Comparison of ENCODE assay signal across 23 cellular contexts in the genomic region with DNA sequence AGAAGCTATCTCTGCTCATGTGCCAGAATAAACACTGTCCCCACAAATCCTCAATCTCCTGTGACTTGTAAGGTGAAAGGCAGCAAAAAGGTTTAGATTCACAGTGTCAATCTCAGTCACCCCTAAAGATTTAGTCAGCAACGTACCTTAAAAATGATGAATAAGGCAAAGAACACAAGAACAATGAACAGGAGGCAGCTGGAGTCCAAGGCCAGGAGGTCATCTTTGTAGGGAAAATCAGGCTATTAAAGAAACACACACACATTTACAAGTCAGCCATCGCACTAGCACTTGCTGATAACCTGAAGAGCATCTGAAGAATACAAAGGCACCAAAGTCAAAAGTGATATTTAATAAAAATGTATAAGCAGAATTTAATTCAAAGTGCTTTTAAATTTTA. TPM values are rescaled to one million over a fixed set of nuclear protein-coding genes. Genes with fewer than 3 reads are reported as not detected.
DNase-seq lines count a peak whose midpoint lies in the region; ATAC-seq and TF ChIP-seq lines count a peak whose summit lies in the region.
"Had no signal": no experiment of that assay in that cellular context is flagged by ENCODE, and none has a peak within 500 bp of the region (broad histone marks: within the 10 kb centered on the region; RNA-seq: fewer than 3 reads in every experiment).

No MANE protein-coding gene starts in this region.

- ATAC-seq in Right ventricle myocardium superior (ENCODE audit: poor library complexity) (no peak), GM21423 (IDR thresholded peaks at IDR 0.05; ENCODE audit: unreplicated experiment) (no peak)
- ATAC-seq: HCT116 had no signal

- H3K27me3 ChIP-seq in left ventricle myocardium inferior (ENCODE audit: low read depth), result no peaks in the 10 kb centered on the region
- H3K27me3 ChIP-seq in muscle layer of colon (ENCODE audit: control insufficient read depth in 1 of 2, insufficient read depth in 2 of 2, low read length in 2 of 2), result no peaks in the 10 kb centered on the region

- H3K4me3 Mint-ChIP-seq in CD14-positive monocyte, result no peak overlapping the region
- H3K4me3 Mint-ChIP-seq: CD8-positive, alpha-beta memory T cell had no signal

- no peak overlapping the region for H3K9ac ChIP-seq in muscle layer of colon (ENCODE audit: low read length)
- H3K9ac ChIP-seq: KMS-11 had no signal

- peaks cover 0 to 7% (median 5%) of the 10 kb centered on the region in 7 donors for H3K9me3 Mint-ChIP-seq in CD14-positive monocyte

- H3K27me3 Mint-ChIP-seq in CD14-positive monocyte (ENCODE audit: low read depth in 3 of 3), result peaks cover 0 to 1% (median 0%) of the 10 kb centered on the region in 3 donors
- H3K27me3 Mint-ChIP-seq: CD8-positive, alpha-beta memory T cell had no signal

- H3K4me1 ChIP-seq in left ventricle myocardium inferior (peaks cover 64% of the 10 kb centered on the region), muscle layer of colon (ENCODE audit: insufficient read depth, low read length) (peaks cover 22% of the 10 kb centered on the region)

- TF ChIP-seq CTCF in left ventricle myocardium inferior (IDR thresholded peaks at IDR 0.05; ENCODE audit: borderline replicate concordance) (no peak), CD14-positive monocyte (IDR thresholded peaks at IDR 0.05) (no peak)

- H3K9me3 ChIP-seq in left ventricle myocardium inferior (replicated peaks) (peaks cover 5% of the 10 kb centered on the region), muscle layer of colon (ENCODE audit: low read length) (no peaks in the 10 kb centered on the region)

- peaks cover 9% of the 10 kb centered on the region for H3K4me1 Mint-ChIP-seq in CD14-positive monocyte

- H3K27ac ChIP-seq in left ventricle myocardium inferior (replicated peaks) (peak overlapping the region; percentile 77), muscle layer of colon (ENCODE audit: low read depth, low read length) (peak overlapping the region; percentile 45)
- H3K27ac ChIP-seq: C4-2B, KMS-11, PC-9 had no signal

- DNase-seq in left ventricle myocardium inferior, result no peak
- no peak for DNase-seq in Right ventricle myocardium superior
- DNase-seq in dermis blood vessel endothelial cell, result peak; percentile 81
- no peak for DNase-seq in NCI-H128 (lab: John Stamatoyannopoulos, UW; ENCODE audit: unreplicated experiment)
- DNase-seq in CD14-positive monocyte (ENCODE audit: low spot score), result no peak
- DNase-seq: CD8-positive, alpha-beta memory T cell; DMS 273 treated with DMSO at 0.1 percent for 48 hours; DMS79; GF-D8; IMR-90; MM.1S; NCI-H1417; NCI-H1694; NCI-H2081; NCI-H2227 treated with DMSO at 0.1 percent for 48 hours; NCI-H526 treated with DMSO at 0.1 percent for 48 hours; PC-9; SHP77 had no signal

- peak overlapping the region in 1 of 7 donors; percentile 5 for H3K27ac Mint-ChIP-seq in CD14-positive monocyte
- H3K27ac Mint-ChIP-seq: CD8-positive, alpha-beta memory T cell had no signal

- H3K36me3 Mint-ChIP-seq in CD14-positive monocyte, result peaks cover 93 to 100% of the 10 kb centered on the region in 2 donors

- intact Hi-C loops in left ventricle myocardium inferior (cut with micrococcal nuclease) (no loop called here), Right ventricle myocardium superior (cut with DNase I) (no loop called here), CD14-positive monocyte (cut with micrococcal nuclease) (no loop called here)

- H3K36me3 ChIP-seq in left ventricle myocardium inferior (peaks cover 97% of the 10 kb centered on the region), muscle layer of colon (ENCODE audit: insufficient read depth, low read length) (peaks cover 75% of the 10 kb centered on the region)

- H3K4me3 ChIP-seq in left ventricle myocardium inferior (no peak overlapping the region), muscle layer of colon (ENCODE audit: low read depth in 1 of 2, low read length in 2 of 2) (no peak overlapping the region)
- H3K4me3 ChIP-seq: PC-9 had no signal

RNA-seq across cellular contexts. Expression of a gene that starts 16.6 kb away (rescaled TPM):
- total RNA-seq in left ventricle myocardium inferior (201 TPM), Right ventricle myocardium superior (217 TPM), dermis blood vessel endothelial cell (79.5 and 134 TPM in 2 replicates)
- 100 to 1,000 TPM; 421 to 442 TPM for polyA plus RNA-seq in CD14-positive monocyte

RNA-seq across cellular contexts. Expression of a gene that starts 22.4 kb away (rescaled TPM):
- total RNA-seq in left ventricle myocardium inferior (0.22 TPM), Right ventricle myocardium superior (0.16 TPM), dermis blood vessel endothelial cell (1.2 and 1.3 TPM in 2 replicates)
- not detected for polyA plus RNA-seq in CD14-positive monocyte
- total RNA-seq: CD8-positive, alpha-beta memory T cell had no signal
- polyA plus RNA-seq: CD8-positive, alpha-beta memory T cell had no signal

RNA-seq across cellular contexts. Expression of a gene that starts 44.9 kb away (rescaled TPM):
- 4.8 TPM for total RNA-seq in left ventricle myocardium inferior
- total RNA-seq in Right ventricle myocardium superior, result 4.2 TPM
- total RNA-seq in dermis blood vessel endothelial cell, result 8.7 and 10.5 TPM in 2 replicates
- 1 to 10 TPM in 1 of 2 donors, under 1 TPM in 1; 0.28 to 1.0 TPM for polyA plus RNA-seq in CD14-positive monocyte
